In genomic region chr11:117045196-117045595, GRCh38 we compare ENCODE assay signal across 8 cellular contexts. TPM values are rescaled to one million over a fixed set of nuclear protein-coding genes. Genes with fewer than 3 reads are reported as not detected.
A peak's percentile ranks its signal among the peaks of the same experiment; 100 is the strongest.
DNase-seq lines count a peak whose midpoint lies in the region; ATAC-seq and TF ChIP-seq lines count a peak whose summit lies in the region.

No MANE protein-coding gene starts in this region.

- intact Hi-C loops in dorsolateral prefrontal cortex (cut with DNase I): loop anchor here (5.0 to 10.0 kb wide), 2 partner anchors 50 to 52 kb away; partner anchors contain the start of gene SIK3 (in 2 of the 2)

- H3K36me3 ChIP-seq in muscle layer of duodenum (ENCODE audit: control insufficient read depth in 1 of 2, insufficient read depth in 2 of 2, low read length in 2 of 2): no peaks in the 10 kb centered on the region

- H3K4me1 ChIP-seq in muscle layer of duodenum (ENCODE audit: control insufficient read depth in 1 of 2, insufficient read depth in 2 of 2, low read length in 2 of 2): peaks cover 16 to 43% of the 10 kb centered on the region in 2 donors

- H3K9me3 ChIP-seq in muscle layer of duodenum (ENCODE audit: control insufficient read depth in 1 of 2, low read length in 2 of 2): no peaks in the 10 kb centered on the region

- H3K4me3 ChIP-seq in dorsolateral prefrontal cortex (peak overlapping the region in 7 of 59 donors; percentile 1 to 32 (median 9)), muscle layer of duodenum (ENCODE audit: low read depth in 1 of 2, low read length in 2 of 2) (peak overlapping the region in 1 of 2 donors; percentile 17)

- no peaks in the 10 kb centered on the region for H3K27me3 ChIP-seq in dorsolateral prefrontal cortex
- H3K27me3 ChIP-seq in muscle layer of duodenum (ENCODE audit: low read depth, low read length): no peaks in the 10 kb centered on the region

- peak; percentile 46 for DNase-seq in AG09319 (ENCODE audit: extremely low read depth, low read depth)
- peak; percentile 51 for DNase-seq in HT-29 (ENCODE audit: low spot score)
- DNase-seq in dorsolateral prefrontal cortex: no peak
- DNase-seq in NK-92 (lab: John Stamatoyannopoulos, UW; ENCODE audit: unreplicated experiment): no peak
- no peak for DNase-seq in dermis blood vessel endothelial cell
- no peak for DNase-seq in inferior parietal cortex (ENCODE audit: extremely low spot score)

- TF ChIP-seq CTCF in AG09319 (IDR thresholded peaks at IDR 0.05; ENCODE audit: low read depth, low read length) (no peak), dorsolateral prefrontal cortex (IDR thresholded peaks at IDR 0.05 in 54 of 56, conservative IDR thresholded peaks at IDR 0.05 in 2 of 56; ENCODE audit: low read depth in 1 of 56, partially characterized antibody in 56 of 56) (no peak)

- H3K27ac ChIP-seq in dorsolateral prefrontal cortex: peak overlapping the region; percentile 30 to 100 (median 89)
- H3K27ac ChIP-seq in muscle layer of duodenum (ENCODE audit: low read length): peak overlapping the region; percentile 1

- no peak for ATAC-seq in HG03025 (IDR thresholded peaks at IDR 0.05; ENCODE audit: low FRiP score, unreplicated experiment)

RNA-seq across cellular contexts. Expression of gene SIK3, which starts 53.0 kb away (rescaled TPM):
- total RNA-seq in HT-29 (2014; rRNA removed; shearing (Covaris generic)): 8.6 and 10.0 TPM in 2 replicates
- total RNA-seq in dorsolateral prefrontal cortex: 100 to 1,000 TPM; 101 to 349 (median 174) TPM
- total RNA-seq in dermis blood vessel endothelial cell: 12.9 and 16.7 TPM in 2 replicates

Comparison
In these comparisons a context has a peak if more than half of its experiments do, and no peak if none do; other contexts are left out.
1. DNase-seq: peak in AG09319 (single experiment) and HT-29 (single experiment); none in dorsolateral prefrontal cortex (0 of 10), NK-92 (single experiment), dermis blood vessel endothelial cell (single experiment) and inferior parietal cortex (single experiment).